Comparison of ENCODE assay signal across 1 cellular context in the genomic region with DNA sequence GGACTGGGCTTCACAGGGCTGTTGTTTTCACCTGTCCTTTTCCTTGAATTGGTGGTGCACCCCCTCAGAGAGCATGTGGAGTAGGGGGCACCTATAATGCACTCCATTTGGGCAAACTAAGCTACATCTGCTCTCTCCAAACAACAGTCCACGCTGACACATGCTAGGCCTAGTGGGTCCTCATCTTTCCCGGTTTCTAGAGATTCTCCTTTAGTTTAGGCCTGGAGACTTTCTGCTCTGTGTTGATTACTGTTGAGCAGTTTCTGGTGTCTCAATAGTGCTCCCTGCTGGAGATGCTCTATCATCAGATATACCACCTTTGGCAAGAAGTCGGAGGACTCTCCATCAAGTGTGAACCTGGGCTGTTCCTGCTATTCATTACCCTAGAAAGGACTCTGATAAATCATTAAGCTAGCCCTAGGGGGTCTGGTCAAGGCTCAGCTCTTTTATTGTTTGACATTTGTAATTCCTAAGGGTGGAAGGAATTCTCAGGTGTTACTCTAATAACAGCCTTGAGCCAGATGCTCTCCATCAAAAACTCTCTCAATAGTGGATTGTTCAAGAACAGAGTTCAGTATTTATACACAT.
TF ChIP-seq lines count a peak whose summit lies in the region.

No MANE protein-coding gene starts in this region.

TF ChIP-seq in GM23338, 12 proteins besides CTCF, POLR2A, EP300 and RAD21 (continued from another document):
- no peak for TF ChIP-seq ZNF462 (CRISPR knock-in tag; IDR thresholded peaks at IDR 0.05)
- TF ChIP-seq EZH2 (IDR thresholded peaks at IDR 0.05; ENCODE audit: low read depth, unreplicated experiment), result no peak
